ENCODE assay signal across 27 cellular contexts in the genomic region with DNA sequence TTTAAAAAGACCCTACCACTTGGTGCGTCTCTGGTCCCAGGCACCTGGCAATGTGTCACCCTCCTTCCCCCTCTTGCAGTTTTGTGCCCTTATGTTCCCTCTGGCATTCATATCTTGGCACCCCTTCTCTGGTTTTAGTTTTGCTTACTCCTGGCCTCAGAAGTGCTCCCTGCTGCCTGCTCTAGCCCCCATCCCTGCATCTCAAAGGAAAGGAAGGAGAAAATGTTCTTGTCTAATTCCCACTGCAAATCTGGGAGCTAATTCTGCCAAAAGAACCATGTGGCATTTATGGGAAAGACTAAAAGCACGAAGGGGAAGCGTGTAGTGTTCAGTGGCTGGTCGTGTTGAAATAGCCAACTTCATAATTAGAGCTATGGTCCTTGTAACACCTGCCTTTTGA.
"Had no signal": no experiment of that assay in that cellular context is flagged by ENCODE, and none has a peak within 500 bp of the region (broad histone marks: within the 10 kb centered on the region; RNA-seq: fewer than 3 reads in every experiment).

No MANE protein-coding gene starts in this region.

- H3K4me3 ChIP-seq: neural progenitor cell, ovary, psoas muscle, skin epidermis, smooth muscle cell, spleen, stomach, thoracic aorta, thyroid gland, tibial nerve, upper lobe of right lung, uterus had no signal

- H3K9ac ChIP-seq: neural progenitor cell, parathyroid adenoma had no signal

- H3K27ac ChIP-seq: neural progenitor cell, neutrophil, ovary, parathyroid adenoma, psoas muscle, skin epidermis, spleen, stomach, thoracic aorta, thyroid gland, tibial nerve, upper lobe of right lung, uterus had no signal

- H3K9me3 ChIP-seq: neutrophil, ovary, psoas muscle, spleen, stomach, thoracic aorta, thyroid gland, tibial nerve, upper lobe of right lung, uterus had no signal

- H3K79me2 ChIP-seq: parathyroid adenoma had no signal

- H3K36me3 ChIP-seq: neural progenitor cell, neutrophil, ovary, spleen, stomach, thoracic aorta, thyroid gland, tibial nerve, upper lobe of right lung, uterus had no signal

- DNase-seq: naive thymus-derived CD4-positive, alpha-beta T cell; natural killer cell; occipital lobe; ovary; posterior cingulate gyrus; psoas muscle; right cardiac atrium; spleen; stimulated activated CD4-positive, alpha-beta T cell treated with anti-CD3 and anti-CD28 coated beads, Interleukin-12 subunit alpha, Interleukin-12 subunit beta, amount 100 ng/mL, for 4 hours; stimulated activated CD4-positive, alpha-beta T cell treated with anti-CD3 and anti-CD28 coated beads, Interleukin-1b, Interleukin-23, amount 100 ng/mL, for 48 hours; stimulated activated CD4-positive, alpha-beta T cell treated with anti-CD3 and anti-CD28 coated beads, Interleukin-4, amount 100 ng/mL, for 1 hour; stimulated activated CD4-positive, alpha-beta T cell treated with anti-CD3 and anti-CD28 coated beads, Interleukin-4, amount 100 ng/mL, for 4 hours; stimulated activated naive B cell treated with anti-CD40 and anti-IgM and Interleukin-4, amounts not matched to agents 10 μg/mL and 1 μg/mL and 100 μg/mL, for 72 hours; stimulated activated naive CD4-positive, alpha-beta T cell treated with Interleukin-2 at 50 U/mL for 16 hours; stomach; thyroid gland; upper lobe of right lung; uterus had no signal

- H3K4me2 ChIP-seq: neural progenitor cell, smooth muscle cell had no signal

- H3K4me1 ChIP-seq: neural progenitor cell, parathyroid adenoma, psoas muscle, spleen, stomach, thyroid gland, tibial nerve, upper lobe of right lung, uterus had no signal

- H3K27me3 ChIP-seq: neural progenitor cell, neutrophil, ovary, stomach, thyroid gland, upper lobe of right lung, uterus had no signal

- H2AFZ ChIP-seq: neural progenitor cell, parathyroid adenoma had no signal

- ATAC-seq: naive thymus-derived CD4-positive, alpha-beta T cell; natural killer cell; psoas muscle; right cardiac atrium; sciatic nerve; stimulated activated effector memory CD8-positive, alpha-beta T cell treated with anti-CD3 and anti-CD28 coated beads, Interleukin-12 subunit alpha, Interleukin-12 subunit beta, amount 100 ng/mL, for 72 hours; stimulated activated naive B cell treated with anti-CD40 and anti-IgM and Interleukin-4, amounts not matched to agents 10 μg/mL and 1 μg/mL and 100 μg/mL, for 72 hours; upper lobe of right lung had no signal
